1 cellular context compared by ENCODE assay signal in the genomic region with DNA sequence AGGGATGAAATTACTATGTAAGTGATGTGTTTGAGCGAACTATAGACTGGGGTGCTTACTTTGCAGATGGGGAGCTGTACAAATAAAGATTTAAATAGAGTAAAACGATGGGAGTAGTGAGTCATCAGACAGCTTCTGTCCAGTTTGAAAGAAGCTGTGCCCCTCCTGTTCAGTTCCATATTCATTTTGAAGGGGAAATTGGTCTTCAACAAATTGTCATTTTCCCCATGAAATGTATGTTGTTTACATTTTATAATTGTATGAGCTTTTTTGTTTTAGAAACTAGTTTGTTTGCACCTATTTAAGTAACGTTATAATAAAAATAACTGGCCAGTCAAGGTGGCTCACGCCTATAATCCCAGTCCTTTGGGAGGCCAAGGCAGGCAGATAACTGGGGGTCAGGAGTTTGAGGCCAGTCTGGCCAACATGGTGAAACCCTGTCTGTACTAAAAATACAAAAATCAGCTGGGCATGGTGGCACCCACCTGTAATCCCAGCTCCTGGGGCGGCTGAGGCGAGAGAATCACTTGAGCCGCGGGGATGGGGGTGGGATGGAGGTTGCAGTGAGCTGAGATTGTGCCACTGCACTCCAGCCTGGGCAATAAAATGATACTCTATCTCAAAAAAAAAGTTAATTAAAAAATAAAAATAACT.
A peak's percentile ranks its signal among the peaks of the same experiment; 100 is the strongest.
TF ChIP-seq lines count a peak whose summit lies in the region.

No MANE protein-coding gene starts in this region.

TF ChIP-seq in HepG2, 621 proteins besides CTCF, POLR2A, EP300 and RAD21 (continues in another document):
- TF ChIP-seq CERS6 (CRISPR knock-in tag; IDR thresholded peaks at IDR 0.05) = no peak
- TF ChIP-seq MEIS2 (CRISPR knock-in tag; IDR thresholded peaks at IDR 0.05) = no peak
- TF ChIP-seq SNAPC2 (CRISPR knock-in tag; IDR thresholded peaks at IDR 0.05) = no peak
- 0 out of 2 replicates have a peak, but pooled peaks have one; percentile 16 for TF ChIP-seq HDAC1 (CRISPR knock-in tag; IDR thresholded peaks at IDR 0.05)
- no peak for TF ChIP-seq PCBP1 (IDR thresholded peaks at IDR 0.05; ENCODE audit: borderline replicate concordance, low read depth, low read length)
- no peak for TF ChIP-seq SUZ12 (IDR thresholded peaks at IDR 0.05; ENCODE audit: low read depth, low read length)
- TF ChIP-seq, protein P1, sequence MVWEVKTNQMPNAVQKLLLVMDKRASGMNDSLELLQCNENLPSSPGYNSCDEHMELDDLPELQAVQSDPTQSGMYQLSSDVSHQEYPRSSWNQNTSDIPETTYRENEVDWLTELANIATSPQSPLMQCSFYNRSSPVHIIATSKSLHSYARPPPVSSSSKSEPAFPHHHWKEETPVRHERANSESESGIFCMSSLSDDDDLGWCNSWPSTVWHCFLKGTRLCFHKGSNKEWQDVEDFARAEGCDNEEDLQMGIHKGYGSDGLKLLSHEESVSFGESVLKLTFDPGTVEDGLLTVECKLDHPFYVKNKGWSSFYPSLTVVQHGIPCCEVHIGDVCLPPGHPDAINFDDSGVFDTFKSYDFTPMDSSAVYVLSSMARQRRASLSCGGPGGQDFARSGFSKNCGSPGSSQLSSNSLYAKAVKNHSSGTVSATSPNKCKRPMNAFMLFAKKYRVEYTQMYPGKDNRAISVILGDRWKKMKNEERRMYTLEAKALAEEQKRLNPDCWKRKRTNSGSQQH (CRISPR knock-in tag; IDR thresholded peaks at IDR 0.05; ENCODE audit: low read depth) = no peak
- no peak for TF ChIP-seq CBX1 (IDR thresholded peaks at IDR 0.05; ENCODE audit: low read depth)
- no peak for TF ChIP-seq FOXA1 (IDR thresholded peaks at IDR 0.05)
- TF ChIP-seq FOXA1 (CRISPR knock-in tag; IDR thresholded peaks at IDR 0.05) = no peak
- no peak for TF ChIP-seq ZNF430 (CRISPR knock-in tag; IDR thresholded peaks at IDR 0.05)
- TF ChIP-seq ZNF576 (CRISPR knock-in tag; IDR thresholded peaks at IDR 0.05) = no peak
- TF ChIP-seq ZNF687 (CRISPR knock-in tag; IDR thresholded peaks at IDR 0.05) = 0 out of 2 replicates have a peak, but pooled peaks have one; percentile 10
- TF ChIP-seq, protein P2, sequence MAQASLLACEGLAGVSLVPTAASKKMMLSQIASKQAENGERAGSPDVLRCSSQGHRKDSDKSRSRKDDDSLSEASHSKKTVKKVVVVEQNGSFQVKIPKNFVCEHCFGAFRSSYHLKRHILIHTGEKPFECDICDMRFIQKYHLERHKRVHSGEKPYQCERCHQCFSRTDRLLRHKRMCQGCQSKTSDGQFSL (CRISPR knock-in tag; IDR thresholded peaks at IDR 0.05) = no peak
- TF ChIP-seq NFYC (CRISPR knock-in tag; IDR thresholded peaks at IDR 0.05) = no peak
- TF ChIP-seq, protein P3, sequence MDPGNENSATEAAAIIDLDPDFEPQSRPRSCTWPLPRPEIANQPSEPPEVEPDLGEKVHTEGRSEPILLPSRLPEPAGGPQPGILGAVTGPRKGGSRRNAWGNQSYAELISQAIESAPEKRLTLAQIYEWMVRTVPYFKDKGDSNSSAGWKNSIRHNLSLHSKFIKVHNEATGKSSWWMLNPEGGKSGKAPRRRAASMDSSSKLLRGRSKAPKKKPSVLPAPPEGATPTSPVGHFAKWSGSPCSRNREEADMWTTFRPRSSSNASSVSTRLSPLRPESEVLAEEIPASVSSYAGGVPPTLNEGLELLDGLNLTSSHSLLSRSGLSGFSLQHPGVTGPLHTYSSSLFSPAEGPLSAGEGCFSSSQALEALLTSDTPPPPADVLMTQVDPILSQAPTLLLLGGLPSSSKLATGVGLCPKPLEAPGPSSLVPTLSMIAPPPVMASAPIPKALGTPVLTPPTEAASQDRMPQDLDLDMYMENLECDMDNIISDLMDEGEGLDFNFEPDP (CRISPR knock-in tag; conservative IDR thresholded peaks at IDR 0.05) = no peak
- TF ChIP-seq NR1H2 (CRISPR knock-in tag; IDR thresholded peaks at IDR 0.05; ENCODE audit: borderline replicate concordance, low read depth) = no peak
- TF ChIP-seq SP140L (CRISPR knock-in tag; IDR thresholded peaks at IDR 0.05; ENCODE audit: borderline replicate concordance) = no peak
- peak; percentile 75 for TF ChIP-seq FOSL2 (CRISPR knock-in tag; IDR thresholded peaks at IDR 0.05)
- TF ChIP-seq GATAD2A (CRISPR knock-in tag; IDR thresholded peaks at IDR 0.05) = no peak
- TF ChIP-seq ETV6 (CRISPR knock-in tag; conservative IDR thresholded peaks at IDR 0.05) = no peak
- TF ChIP-seq ZBTB38 (CRISPR knock-in tag; IDR thresholded peaks at IDR 0.05) = peak; percentile 55; the same call in 1 of the 2 replicates
- no peak for TF ChIP-seq RFXANK (CRISPR knock-in tag; IDR thresholded peaks at IDR 0.05)
- TF ChIP-seq DNMT1 (CRISPR knock-in tag; IDR thresholded peaks at IDR 0.05) = no peak
- TF ChIP-seq ZNF274 (CRISPR knock-in tag; IDR thresholded peaks at IDR 0.05) = no peak
- no peak for TF ChIP-seq ZNF326 (CRISPR knock-in tag; IDR thresholded peaks at IDR 0.05; ENCODE audit: borderline replicate concordance)
- no peak for TF ChIP-seq ZNF280B (CRISPR knock-in tag; IDR thresholded peaks at IDR 0.05; ENCODE audit: borderline replicate concordance)
- TF ChIP-seq ZBTB10 (CRISPR knock-in tag; IDR thresholded peaks at IDR 0.05; ENCODE audit: borderline replicate concordance) = peak; percentile 83; the same call in 1 of the 2 replicates
- peak; percentile 13; the same call in 1 of the 2 replicates for TF ChIP-seq ZBTB40 (IDR thresholded peaks at IDR 0.05)
- TF ChIP-seq ZBTB40 (CRISPR knock-in tag; IDR thresholded peaks at IDR 0.05) = peak; percentile 55; the same call in 1 of the 2 replicates
